2 cellular contexts compared by ENCODE assay signal in the genomic region with DNA sequence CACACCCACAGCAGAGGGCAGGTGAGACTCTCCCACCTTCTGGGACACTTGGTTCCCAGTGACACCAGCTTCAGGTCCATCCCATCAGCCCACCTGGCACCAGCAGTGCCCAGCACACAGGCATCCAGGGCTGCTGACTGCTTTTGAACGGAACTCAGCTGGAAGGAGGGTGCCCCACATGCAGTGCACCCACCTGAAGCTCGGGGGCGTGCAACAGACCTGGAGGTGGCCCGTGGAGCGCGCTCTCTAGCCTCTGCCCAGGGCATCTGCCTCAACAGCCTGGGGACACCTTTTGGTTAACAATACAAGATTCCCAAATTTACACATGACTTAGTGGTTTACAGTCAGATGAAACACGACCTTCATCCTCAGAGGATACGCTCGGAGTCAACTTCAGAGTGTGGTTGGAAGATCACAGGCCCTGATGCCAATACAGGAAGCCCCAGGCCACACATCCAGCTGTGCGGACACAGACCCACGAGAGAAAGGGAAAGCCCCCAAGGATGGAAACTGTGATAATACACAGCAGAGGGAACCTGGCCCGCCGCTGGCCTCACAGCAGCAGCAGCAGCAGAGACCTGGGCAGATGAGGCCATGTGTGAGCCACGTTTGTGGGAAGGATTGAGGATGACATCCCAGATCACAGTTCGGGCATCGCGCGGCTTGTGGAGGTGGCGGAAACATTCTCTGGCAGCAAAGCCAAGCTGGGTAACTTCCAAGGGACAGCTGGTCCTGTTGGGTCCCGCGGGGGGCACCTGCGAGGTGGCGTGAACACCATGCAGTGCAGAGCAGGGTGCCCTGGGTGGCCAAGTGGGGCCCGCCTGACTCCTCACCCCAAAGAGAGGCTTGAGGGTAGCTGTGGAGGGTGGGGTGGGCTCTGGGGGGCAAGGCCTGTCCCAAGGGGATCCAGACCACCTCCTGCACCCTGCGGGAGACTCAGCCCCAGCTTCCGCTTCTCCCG.
TF ChIP-seq lines count a peak whose summit lies in the region.

No MANE protein-coding gene starts in this region.

TF ChIP-seq in SK-N-SH, 30 proteins besides CTCF, POLR2A, EP300 and RAD21 (continued from another document):
- TF ChIP-seq ZBTB33 (IDR thresholded peaks at IDR 0.05; ENCODE audit: borderline replicate concordance, low read depth) (no peak), CHD2 (IDR thresholded peaks at IDR 0.05; ENCODE audit: low read length, partially characterized antibody) (no peak), RXRA (IDR thresholded peaks at IDR 0.05; ENCODE audit: borderline replicate concordance, low read depth) (no peak), GATA2 (CRISPR knock-in tag; IDR thresholded peaks at IDR 0.05) (no peak), NFIC (IDR thresholded peaks at IDR 0.05; ENCODE audit: borderline replicate concordance) (no peak), ELF1 (IDR thresholded peaks at IDR 0.05) (no peak), MEF2A (IDR thresholded peaks at IDR 0.05; ENCODE audit: borderline replicate concordance, low read depth) (no peak), IRF3 (IDR thresholded peaks at IDR 0.05; ENCODE audit: low read depth, low read length) (no peak), GABPA (IDR thresholded peaks at IDR 0.05; ENCODE audit: low read depth) (no peak), POLR2AphosphoS5 (IDR thresholded peaks at IDR 0.05; ENCODE audit: low read depth, low read length) (no peak)
- TF ChIP-seq, protein P1, sequence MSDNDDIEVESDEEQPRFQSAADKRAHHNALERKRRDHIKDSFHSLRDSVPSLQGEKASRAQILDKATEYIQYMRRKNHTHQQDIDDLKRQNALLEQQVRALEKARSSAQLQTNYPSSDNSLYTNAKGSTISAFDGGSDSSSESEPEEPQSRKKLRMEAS (IDR thresholded peaks at IDR 0.05; ENCODE audit: low read depth) = no peak
- TF ChIP-seq, protein P2, sequence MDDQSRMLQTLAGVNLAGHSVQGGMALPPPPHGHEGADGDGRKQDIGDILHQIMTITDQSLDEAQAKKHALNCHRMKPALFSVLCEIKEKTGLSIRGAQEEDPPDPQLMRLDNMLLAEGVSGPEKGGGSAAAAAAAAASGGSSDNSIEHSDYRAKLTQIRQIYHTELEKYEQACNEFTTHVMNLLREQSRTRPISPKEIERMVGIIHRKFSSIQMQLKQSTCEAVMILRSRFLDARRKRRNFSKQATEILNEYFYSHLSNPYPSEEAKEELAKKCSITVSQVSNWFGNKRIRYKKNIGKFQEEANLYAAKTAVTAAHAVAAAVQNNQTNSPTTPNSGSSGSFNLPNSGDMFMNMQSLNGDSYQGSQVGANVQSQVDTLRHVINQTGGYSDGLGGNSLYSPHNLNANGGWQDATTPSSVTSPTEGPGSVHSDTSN (IDR thresholded peaks at IDR 0.05) = no peak

TF ChIP-seq in SK-N-SH treated with all-trans-retinoic acid at 6 μM for 48 hours, 23 proteins besides CTCF, POLR2A, EP300 and RAD21 (continued from another document):
- TF ChIP-seq ESRRG (CRISPR knock-in tag; IDR thresholded peaks at IDR 0.05) = no peak
- TF ChIP-seq, protein P3, sequence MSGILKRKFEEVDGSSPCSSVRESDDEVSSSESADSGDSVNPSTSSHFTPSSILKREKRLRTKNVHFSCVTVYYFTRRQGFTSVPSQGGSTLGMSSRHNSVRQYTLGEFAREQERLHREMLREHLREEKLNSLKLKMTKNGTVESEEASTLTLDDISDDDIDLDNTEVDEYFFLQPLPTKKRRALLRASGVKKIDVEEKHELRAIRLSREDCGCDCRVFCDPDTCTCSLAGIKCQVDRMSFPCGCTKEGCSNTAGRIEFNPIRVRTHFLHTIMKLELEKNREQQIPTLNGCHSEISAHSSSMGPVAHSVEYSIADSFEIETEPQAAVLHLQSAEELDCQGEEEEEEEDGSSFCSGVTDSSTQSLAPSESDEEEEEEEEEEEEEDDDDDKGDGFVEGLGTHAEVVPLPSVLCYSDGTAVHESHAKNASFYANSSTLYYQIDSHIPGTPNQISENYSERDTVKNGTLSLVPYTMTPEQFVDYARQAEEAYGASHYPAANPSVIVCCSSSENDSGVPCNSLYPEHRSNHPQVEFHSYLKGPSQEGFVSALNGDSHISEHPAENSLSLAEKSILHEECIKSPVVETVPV (CRISPR knock-in tag; IDR thresholded peaks at IDR 0.05) = no peak
- TF ChIP-seq, protein P4, sequence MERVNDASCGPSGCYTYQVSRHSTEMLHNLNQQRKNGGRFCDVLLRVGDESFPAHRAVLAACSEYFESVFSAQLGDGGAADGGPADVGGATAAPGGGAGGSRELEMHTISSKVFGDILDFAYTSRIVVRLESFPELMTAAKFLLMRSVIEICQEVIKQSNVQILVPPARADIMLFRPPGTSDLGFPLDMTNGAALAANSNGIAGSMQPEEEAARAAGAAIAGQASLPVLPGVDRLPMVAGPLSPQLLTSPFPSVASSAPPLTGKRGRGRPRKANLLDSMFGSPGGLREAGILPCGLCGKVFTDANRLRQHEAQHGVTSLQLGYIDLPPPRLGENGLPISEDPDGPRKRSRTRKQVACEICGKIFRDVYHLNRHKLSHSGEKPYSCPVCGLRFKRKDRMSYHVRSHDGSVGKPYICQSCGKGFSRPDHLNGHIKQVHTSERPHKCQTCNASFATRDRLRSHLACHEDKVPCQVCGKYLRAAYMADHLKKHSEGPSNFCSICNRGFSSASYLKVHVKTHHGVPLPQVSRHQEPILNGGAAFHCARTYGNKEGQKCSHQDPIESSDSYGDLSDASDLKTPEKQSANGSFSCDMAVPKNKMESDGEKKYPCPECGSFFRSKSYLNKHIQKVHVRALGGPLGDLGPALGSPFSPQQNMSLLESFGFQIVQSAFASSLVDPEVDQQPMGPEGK (CRISPR knock-in tag; IDR thresholded peaks at IDR 0.05; ENCODE audit: borderline replicate concordance) = no peak
- no peak for TF ChIP-seq ISL1 (CRISPR knock-in tag; IDR thresholded peaks at IDR 0.05)
- TF ChIP-seq ZFP30 (CRISPR knock-in tag; IDR thresholded peaks at IDR 0.05) = no peak
- TF ChIP-seq, protein P5, sequence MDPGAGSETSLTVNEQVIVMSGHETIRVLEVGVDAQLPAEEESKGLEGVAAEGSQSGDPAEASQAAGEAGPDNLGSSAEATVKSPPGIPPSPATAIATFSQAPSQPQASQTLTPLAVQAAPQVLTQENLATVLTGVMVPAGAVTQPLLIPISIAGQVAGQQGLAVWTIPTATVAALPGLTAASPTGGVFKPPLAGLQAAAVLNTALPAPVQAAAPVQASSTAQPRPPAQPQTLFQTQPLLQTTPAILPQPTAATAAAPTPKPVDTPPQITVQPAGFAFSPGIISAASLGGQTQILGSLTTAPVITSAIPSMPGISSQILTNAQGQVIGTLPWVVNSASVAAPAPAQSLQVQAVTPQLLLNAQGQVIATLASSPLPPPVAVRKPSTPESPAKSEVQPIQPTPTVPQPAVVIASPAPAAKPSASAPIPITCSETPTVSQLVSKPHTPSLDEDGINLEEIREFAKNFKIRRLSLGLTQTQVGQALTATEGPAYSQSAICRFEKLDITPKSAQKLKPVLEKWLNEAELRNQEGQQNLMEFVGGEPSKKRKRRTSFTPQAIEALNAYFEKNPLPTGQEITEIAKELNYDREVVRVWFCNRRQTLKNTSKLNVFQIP (CRISPR knock-in tag; IDR thresholded peaks at IDR 0.05; ENCODE audit: borderline replicate concordance, low read depth) = no peak
- TF ChIP-seq RARB (CRISPR knock-in tag; IDR thresholded peaks at IDR 0.05) = no peak
- TF ChIP-seq, protein P6, sequence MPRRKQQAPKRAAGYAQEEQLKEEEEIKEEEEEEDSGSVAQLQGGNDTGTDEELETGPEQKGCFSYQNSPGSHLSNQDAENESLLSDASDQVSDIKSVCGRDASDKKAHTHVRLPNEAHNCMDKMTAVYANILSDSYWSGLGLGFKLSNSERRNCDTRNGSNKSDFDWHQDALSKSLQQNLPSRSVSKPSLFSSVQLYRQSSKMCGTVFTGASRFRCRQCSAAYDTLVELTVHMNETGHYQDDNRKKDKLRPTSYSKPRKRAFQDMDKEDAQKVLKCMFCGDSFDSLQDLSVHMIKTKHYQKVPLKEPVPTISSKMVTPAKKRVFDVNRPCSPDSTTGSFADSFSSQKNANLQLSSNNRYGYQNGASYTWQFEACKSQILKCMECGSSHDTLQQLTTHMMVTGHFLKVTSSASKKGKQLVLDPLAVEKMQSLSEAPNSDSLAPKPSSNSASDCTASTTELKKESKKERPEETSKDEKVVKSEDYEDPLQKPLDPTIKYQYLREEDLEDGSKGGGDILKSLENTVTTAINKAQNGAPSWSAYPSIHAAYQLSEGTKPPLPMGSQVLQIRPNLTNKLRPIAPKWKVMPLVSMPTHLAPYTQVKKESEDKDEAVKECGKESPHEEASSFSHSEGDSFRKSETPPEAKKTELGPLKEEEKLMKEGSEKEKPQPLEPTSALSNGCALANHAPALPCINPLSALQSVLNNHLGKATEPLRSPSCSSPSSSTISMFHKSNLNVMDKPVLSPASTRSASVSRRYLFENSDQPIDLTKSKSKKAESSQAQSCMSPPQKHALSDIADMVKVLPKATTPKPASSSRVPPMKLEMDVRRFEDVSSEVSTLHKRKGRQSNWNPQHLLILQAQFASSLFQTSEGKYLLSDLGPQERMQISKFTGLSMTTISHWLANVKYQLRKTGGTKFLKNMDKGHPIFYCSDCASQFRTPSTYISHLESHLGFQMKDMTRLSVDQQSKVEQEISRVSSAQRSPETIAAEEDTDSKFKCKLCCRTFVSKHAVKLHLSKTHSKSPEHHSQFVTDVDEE (CRISPR knock-in tag; IDR thresholded peaks at IDR 0.05) = no peak
